In the genomic region with DNA sequence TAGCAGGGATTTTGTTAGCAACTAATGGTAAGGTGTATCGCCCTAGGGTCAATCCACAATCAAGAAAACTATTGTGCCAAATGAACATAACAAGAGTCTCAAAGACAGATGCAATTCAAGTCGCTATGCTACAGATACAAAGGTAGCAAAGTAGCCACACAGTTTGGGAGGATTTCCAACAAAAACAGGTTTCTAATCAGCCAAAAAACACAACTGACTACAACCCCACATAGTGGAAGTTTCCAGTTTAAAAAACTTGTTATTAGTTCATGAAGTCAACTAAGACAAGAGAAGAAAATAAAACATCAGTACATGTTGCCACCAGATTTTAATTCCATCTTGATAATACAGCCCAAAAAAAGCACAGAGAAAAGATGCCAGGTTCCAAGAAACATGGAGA, we compare ENCODE assay signal across 1 cellular context.
TF ChIP-seq lines count a peak whose summit lies in the region.

No MANE protein-coding gene starts in this region.

TF ChIP-seq in HepG2, 621 proteins besides CTCF, POLR2A, EP300 and RAD21 (continued from another document):
- TF ChIP-seq ZNF567 (CRISPR knock-in tag; IDR thresholded peaks at IDR 0.05; ENCODE audit: borderline replicate concordance), result no peak
- TF ChIP-seq HNRNPLL (IDR thresholded peaks at IDR 0.05; ENCODE audit: low read depth, low read length, poor library complexity, severe bottlenecking), result no peak
- TF ChIP-seq, protein P1, sequence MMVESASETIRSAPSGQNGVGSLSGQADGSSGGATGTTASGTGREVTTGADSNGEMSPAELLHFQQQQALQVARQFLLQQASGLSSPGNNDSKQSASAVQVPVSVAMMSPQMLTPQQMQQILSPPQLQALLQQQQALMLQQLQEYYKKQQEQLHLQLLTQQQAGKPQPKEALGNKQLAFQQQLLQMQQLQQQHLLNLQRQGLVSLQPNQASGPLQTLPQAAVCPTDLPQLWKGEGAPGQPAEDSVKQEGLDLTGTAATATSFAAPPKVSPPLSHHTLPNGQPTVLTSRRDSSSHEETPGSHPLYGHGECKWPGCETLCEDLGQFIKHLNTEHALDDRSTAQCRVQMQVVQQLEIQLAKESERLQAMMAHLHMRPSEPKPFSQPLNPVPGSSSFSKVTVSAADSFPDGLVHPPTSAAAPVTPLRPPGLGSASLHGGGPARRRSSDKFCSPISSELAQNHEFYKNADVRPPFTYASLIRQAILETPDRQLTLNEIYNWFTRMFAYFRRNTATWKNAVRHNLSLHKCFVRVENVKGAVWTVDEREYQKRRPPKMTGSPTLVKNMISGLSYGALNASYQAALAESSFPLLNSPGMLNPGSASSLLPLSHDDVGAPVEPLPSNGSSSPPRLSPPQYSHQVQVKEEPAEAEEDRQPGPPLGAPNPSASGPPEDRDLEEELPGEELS (CRISPR knock-in tag; IDR thresholded peaks at IDR 0.05), result no peak
- TF ChIP-seq ZFP90 (CRISPR knock-in tag; IDR thresholded peaks at IDR 0.05; ENCODE audit: borderline replicate concordance), result no peak
- TF ChIP-seq, protein P2, sequence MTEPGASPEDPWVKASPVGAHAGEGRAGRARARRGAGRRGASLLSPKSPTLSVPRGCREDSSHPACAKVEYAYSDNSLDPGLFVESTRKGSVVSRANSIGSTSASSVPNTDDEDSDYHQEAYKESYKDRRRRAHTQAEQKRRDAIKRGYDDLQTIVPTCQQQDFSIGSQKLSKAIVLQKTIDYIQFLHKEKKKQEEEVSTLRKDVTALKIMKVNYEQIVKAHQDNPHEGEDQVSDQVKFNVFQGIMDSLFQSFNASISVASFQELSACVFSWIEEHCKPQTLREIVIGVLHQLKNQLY (CRISPR knock-in tag; IDR thresholded peaks at IDR 0.05), result no peak
- TF ChIP-seq ZNF124 (CRISPR knock-in tag; IDR thresholded peaks at IDR 0.05), result no peak
- TF ChIP-seq, protein P3, sequence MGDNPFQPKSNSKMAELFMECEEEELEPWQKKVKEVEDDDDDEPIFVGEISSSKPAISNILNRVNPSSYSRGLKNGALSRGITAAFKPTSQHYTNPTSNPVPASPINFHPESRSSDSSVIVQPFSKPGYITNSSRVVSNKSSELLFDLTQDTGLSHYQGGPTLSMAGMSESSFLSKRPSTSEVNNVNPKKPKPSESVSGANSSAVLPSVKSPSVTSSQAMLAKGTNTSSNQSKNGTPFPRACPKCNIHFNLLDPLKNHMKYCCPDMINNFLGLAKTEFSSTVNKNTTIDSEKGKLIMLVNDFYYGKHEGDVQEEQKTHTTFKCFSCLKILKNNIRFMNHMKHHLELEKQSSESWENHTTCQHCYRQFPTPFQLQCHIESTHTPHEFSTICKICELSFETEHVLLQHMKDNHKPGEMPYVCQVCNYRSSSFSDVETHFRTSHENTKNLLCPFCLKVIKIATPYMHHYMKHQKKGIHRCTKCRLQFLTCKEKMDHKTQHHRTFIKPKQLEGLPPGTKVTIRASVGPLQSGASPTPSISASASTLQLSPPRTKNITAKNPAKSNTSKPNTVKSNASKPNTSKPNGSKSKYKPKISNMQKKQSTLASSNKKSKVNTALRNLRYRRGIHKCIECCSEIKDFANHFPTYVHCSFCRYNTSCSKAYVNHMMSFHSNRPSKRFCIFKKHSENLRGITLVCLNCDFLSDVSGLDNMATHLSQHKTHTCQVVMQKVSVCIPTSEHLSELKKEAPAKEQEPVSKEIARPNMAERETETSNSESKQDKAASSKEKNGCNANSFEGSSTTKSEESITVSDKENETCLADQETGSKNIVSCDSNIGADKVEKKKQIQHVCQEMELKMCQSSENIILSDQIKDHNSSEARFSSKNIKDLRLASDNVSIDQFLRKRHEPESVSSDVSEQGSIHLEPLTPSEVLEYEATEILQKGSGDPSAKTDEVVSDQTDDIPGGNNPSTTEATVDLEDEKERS (CRISPR knock-in tag; IDR thresholded peaks at IDR 0.05), result no peak
- no peak for TF ChIP-seq HCFC1 (IDR thresholded peaks at IDR 0.05; ENCODE audit: low read depth, low read length)
- no peak for TF ChIP-seq EED (CRISPR knock-in tag; IDR thresholded peaks at IDR 0.05)
- TF ChIP-seq, protein P4, sequence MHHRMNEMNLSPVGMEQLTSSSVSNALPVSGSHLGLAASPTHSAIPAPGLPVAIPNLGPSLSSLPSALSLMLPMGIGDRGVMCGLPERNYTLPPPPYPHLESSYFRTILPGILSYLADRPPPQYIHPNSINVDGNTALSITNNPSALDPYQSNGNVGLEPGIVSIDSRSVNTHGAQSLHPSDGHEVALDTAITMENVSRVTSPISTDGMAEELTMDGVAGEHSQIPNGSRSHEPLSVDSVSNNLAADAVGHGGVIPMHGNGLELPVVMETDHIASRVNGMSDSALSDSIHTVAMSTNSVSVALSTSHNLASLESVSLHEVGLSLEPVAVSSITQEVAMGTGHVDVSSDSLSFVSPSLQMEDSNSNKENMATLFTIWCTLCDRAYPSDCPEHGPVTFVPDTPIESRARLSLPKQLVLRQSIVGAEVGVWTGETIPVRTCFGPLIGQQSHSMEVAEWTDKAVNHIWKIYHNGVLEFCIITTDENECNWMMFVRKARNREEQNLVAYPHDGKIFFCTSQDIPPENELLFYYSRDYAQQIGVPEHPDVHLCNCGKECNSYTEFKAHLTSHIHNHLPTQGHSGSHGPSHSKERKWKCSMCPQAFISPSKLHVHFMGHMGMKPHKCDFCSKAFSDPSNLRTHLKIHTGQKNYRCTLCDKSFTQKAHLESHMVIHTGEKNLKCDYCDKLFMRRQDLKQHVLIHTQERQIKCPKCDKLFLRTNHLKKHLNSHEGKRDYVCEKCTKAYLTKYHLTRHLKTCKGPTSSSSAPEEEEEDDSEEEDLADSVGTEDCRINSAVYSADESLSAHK (CRISPR knock-in tag; IDR thresholded peaks at IDR 0.05; ENCODE audit: borderline replicate concordance), result no peak
- no peak for TF ChIP-seq NFRKB (IDR thresholded peaks at IDR 0.05)
- TF ChIP-seq, protein P5, sequence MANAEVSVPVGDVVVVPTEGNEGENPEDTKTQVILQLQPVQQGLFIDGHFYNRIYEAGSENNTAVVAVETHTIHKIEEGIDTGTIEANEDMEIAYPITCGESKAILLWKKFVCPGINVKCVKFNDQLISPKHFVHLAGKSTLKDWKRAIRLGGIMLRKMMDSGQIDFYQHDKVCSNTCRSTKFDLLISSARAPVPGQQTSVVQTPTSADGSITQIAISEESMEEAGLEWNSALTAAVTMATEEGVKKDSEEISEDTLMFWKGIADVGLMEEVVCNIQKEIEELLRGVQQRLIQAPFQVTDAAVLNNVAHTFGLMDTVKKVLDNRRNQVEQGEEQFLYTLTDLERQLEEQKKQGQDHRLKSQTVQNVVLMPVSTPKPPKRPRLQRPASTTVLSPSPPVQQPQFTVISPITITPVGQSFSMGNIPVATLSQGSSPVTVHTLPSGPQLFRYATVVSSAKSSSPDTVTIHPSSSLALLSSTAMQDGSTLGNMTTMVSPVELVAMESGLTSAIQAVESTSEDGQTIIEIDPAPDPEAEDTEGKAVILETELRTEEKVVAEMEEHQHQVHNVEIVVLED (CRISPR knock-in tag; IDR thresholded peaks at IDR 0.05; ENCODE audit: borderline replicate concordance), result no peak
- TF ChIP-seq, protein P6, sequence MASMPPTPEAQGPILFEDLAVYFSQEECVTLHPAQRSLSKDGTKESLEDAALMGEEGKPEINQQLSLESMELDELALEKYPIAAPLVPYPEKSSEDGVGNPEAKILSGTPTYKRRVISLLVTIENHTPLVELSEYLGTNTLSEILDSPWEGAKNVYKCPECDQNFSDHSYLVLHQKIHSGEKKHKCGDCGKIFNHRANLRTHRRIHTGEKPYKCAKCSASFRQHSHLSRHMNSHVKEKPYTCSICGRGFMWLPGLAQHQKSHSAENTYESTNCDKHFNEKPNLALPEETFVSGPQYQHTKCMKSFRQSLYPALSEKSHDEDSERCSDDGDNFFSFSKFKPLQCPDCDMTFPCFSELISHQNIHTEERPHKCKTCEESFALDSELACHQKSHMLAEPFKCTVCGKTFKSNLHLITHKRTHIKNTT (CRISPR knock-in tag; IDR thresholded peaks at IDR 0.05), result no peak
